In the genomic region with DNA sequence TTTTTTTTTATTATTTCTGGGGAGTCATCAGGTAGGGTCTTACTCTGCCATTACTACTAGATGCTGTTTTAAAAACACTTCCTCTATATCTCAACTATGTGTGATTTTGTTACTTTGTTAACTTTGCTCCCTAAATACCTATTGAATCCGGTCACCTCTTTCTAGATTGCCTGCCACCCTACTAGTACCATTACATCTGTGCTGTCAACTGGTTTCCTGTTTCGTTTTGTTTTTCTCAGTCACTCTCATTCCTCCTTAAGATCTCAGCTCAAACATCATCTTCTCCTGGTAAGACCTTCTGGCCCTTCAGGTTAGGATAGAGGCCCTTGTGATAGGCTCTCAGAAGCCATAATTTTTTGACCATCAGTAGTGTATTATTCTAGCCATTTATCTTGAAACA, we compare ENCODE assay signal across 32 cellular contexts.
"Had no signal": no experiment of that assay in that cellular context is flagged by ENCODE, and none has a peak within 500 bp of the region (broad histone marks: within the 10 kb centered on the region; RNA-seq: fewer than 3 reads in every experiment).

No MANE protein-coding gene starts in this region.

- H3K4me1 ChIP-seq: left lung, lower lobe of right lung, pancreas, prostate gland, suprapubic skin, tibial artery, upper lobe of right lung had no signal

- H3K27ac Mint-ChIP-seq: immature natural killer cell; mesothelial cell of epicardium; naive B cell; natural killer cell; stimulated activated naive B cell treated with anti-CD40 and anti-IgM and Interleukin-4, amounts not matched to agents 10 μg/mL and 1 μg/mL and 100 μg/mL, for 72 hours had no signal

- H3K4me3 ChIP-seq: left lung, lower lobe of right lung, pancreas, prostate gland, skin epidermis, suprapubic skin, thoracic aorta, tibial artery, upper lobe of right lung had no signal

- H3K9me3 ChIP-seq: left lung, lower lobe of right lung, pancreas, prostate gland, suprapubic skin, thoracic aorta, upper lobe of right lung had no signal

- H3K27ac ChIP-seq: left lung, lower lobe of right lung, pancreas, prostate gland, skin epidermis, suprapubic skin, thoracic aorta, tibial artery, upper lobe of right lung had no signal

- H3K4me1 Mint-ChIP-seq: immature natural killer cell; naive B cell; natural killer cell; stimulated activated naive B cell treated with anti-CD40 and anti-IgM and Interleukin-4, amounts not matched to agents 10 μg/mL and 1 μg/mL and 100 μg/mL, for 72 hours had no signal

- DNase-seq: hypothalamus; immature natural killer cell; kidney; left colon; left lung; lower lobe of right lung; mammary epithelial cell; mesenchymal stem cell; naive B cell; natural killer cell; nucleus accumbens; pancreas; posterior cingulate gyrus; retina; right cardiac atrium; stimulated activated CD4-positive, alpha-beta T cell treated with anti-CD3 and anti-CD28 coated beads, Interleukin-12 subunit alpha, Interleukin-12 subunit beta, amount 100 ng/mL, for 4 hours; stimulated activated CD4-positive, alpha-beta T cell treated with anti-CD3 and anti-CD28 coated beads, Interleukin-15, amount 100 ng/mL, for 24 hours; stimulated activated CD4-positive, alpha-beta T cell treated with anti-CD3 and anti-CD28 coated beads, Interleukin-2, amount 100 ng/mL, for 24 hours; stimulated activated CD4-positive, alpha-beta T cell treated with anti-CD3 and anti-CD28 coated beads, Interleukin-4, amount 100 ng/mL, for 1 hour; stimulated activated naive B cell treated with anti-CD40 and anti-IgM and Interleukin-4, amounts not matched to agents 10 μg/mL and 1 μg/mL and 100 μg/mL, for 72 hours; stimulated activated naive CD8-positive, alpha-beta T cell treated with anti-CD3 and anti-CD28 coated beads, Interleukin-15, Interleukin-2, amounts not matched to agents 100 U/mL and 50 U/mL, for 24 hours; tibial artery; trophoblast cell; upper lobe of right lung had no signal

- FAIRE-seq: islet of Langerhans, kidney, pancreas, urothelium cell line had no signal

- H3K36me3 ChIP-seq: left lung, lower lobe of right lung, pancreas, prostate gland, suprapubic skin, thoracic aorta, tibial artery, upper lobe of right lung had no signal

- ATAC-seq: left colon; left lung; lower lobe of right lung; natural killer cell; pancreas; right cardiac atrium; sciatic nerve; stimulated activated naive B cell treated with anti-CD40 and anti-IgM and Interleukin-4, amounts not matched to agents 10 μg/mL and 1 μg/mL and 100 μg/mL, for 72 hours; stimulated activated naive CD8-positive, alpha-beta T cell treated with anti-CD3 and anti-CD28 coated beads, Interleukin-15, Interleukin-2, amounts not matched to agents 100 U/mL and 50 U/mL, for 24 hours; upper lobe of right lung had no signal

- H3K27me3 ChIP-seq: left lung, pancreas, suprapubic skin, tibial artery, upper lobe of right lung had no signal

- H3K36me3 Mint-ChIP-seq: immature natural killer cell; mesothelial cell of epicardium; naive B cell; natural killer cell; stimulated activated naive B cell treated with anti-CD40 and anti-IgM and Interleukin-4, amounts not matched to agents 10 μg/mL and 1 μg/mL and 100 μg/mL, for 72 hours had no signal

- H3K4me3 Mint-ChIP-seq: immature natural killer cell; mesothelial cell of epicardium; naive B cell; natural killer cell; stimulated activated naive B cell treated with anti-CD40 and anti-IgM and Interleukin-4, amounts not matched to agents 10 μg/mL and 1 μg/mL and 100 μg/mL, for 72 hours had no signal
